Comparison of ENCODE assay signal across 17 cellular contexts in genomic region chr2:147017976-147018645, GRCh38.
DNase-seq lines count a peak whose midpoint lies in the region; ATAC-seq and TF ChIP-seq lines count a peak whose summit lies in the region.
"Had no signal": no experiment of that assay in that cellular context is flagged by ENCODE, and none has a peak within 500 bp of the region (broad histone marks: within the 10 kb centered on the region; RNA-seq: fewer than 3 reads in every experiment).

No MANE protein-coding gene starts in this region.

- H3K4me2 ChIP-seq in mammary epithelial cell (ENCODE audit: insufficient read depth, low read depth, low read length) = no peak overlapping the region

- H3K27me3 ChIP-seq in breast epithelium = no peaks in the 10 kb centered on the region
- no peaks in the 10 kb centered on the region for H3K27me3 ChIP-seq in mammary epithelial cell (ENCODE audit: insufficient read depth, low read length)
- H3K27me3 ChIP-seq in naive thymus-derived CD4-positive, alpha-beta T cell (ENCODE audit: control insufficient read depth in 2 of 2, insufficient read depth in 2 of 2, low read length in 2 of 2) = no peaks in the 10 kb centered on the region

- in situ Hi-C loops in mammary epithelial cell (cut with MboI; ENCODE audit: low sequenced_read_pairs in 2 of 2) = no loop called here

- DNase-seq in MCF 10A (ENCODE audit: unreplicated experiment) = peak; percentile 21
- DNase-seq in breast epithelium (ENCODE audit: low spot score in 2 of 2) = no peak
- DNase-seq in mammary epithelial cell = peak; percentile 35
- peak; percentile 66 for DNase-seq in fibroblast of mammary gland (ENCODE audit: low read depth)
- DNase-seq in iris pigment epithelial cell (ENCODE audit: low read depth) = peak; percentile 63
- DNase-seq in naive thymus-derived CD4-positive, alpha-beta T cell = no peak
- no peak for DNase-seq in NCI-H345 treated with DMSO at 0.1 percent for 48 hours (lab: John Stamatoyannopoulos, UW; ENCODE audit: unreplicated experiment)
- DNase-seq: CD8-positive, alpha-beta T cell; COR-L47; DMS153; DMS79 treated with DMSO at 0.1 percent for 48 hours; EL had no signal

- H3K4me1 Mint-ChIP-seq in MCF 10A (ENCODE audit: insufficient read depth, unreplicated experiment) = no peaks in the 10 kb centered on the region
- peaks cover 0 to 2% (median 0%) of the 10 kb centered on the region in 7 donors for H3K4me1 Mint-ChIP-seq in naive thymus-derived CD4-positive, alpha-beta T cell
- H3K4me1 Mint-ChIP-seq: CD14-positive monocyte had no signal

- BruUV-seq in MCF 10A (replicated peaks; lab: Mats Ljungman, UMichigan) (no TSS peak), mammary epithelial cell (replicated peaks; lab: Mats Ljungman, UMichigan) (no TSS peak)

- dilution Hi-C loops in mammary epithelial cell (cut with HindIII; ENCODE audit: low sequenced_read_pairs) = no loop called here

- H3K79me2 ChIP-seq in mammary epithelial cell (ENCODE audit: insufficient read depth, low read length) = no peaks in the 10 kb centered on the region

- WGBS in mammary epithelial cell (ENCODE audit: low coverage, missing lambda C conversion rate) = 83% methylated on average over 5 of the region's 5 CpGs

- no peaks in the 10 kb centered on the region for H4K20me1 ChIP-seq in mammary epithelial cell (ENCODE audit: insufficient read depth, low read length)

- H3K36me3 ChIP-seq in breast epithelium (no peaks in the 10 kb centered on the region), mammary epithelial cell (ENCODE audit: insufficient read depth, low read length) (no peaks in the 10 kb centered on the region)
- H3K36me3 ChIP-seq in naive thymus-derived CD4-positive, alpha-beta T cell (ENCODE audit: control insufficient read depth in 2 of 3, insufficient read depth in 3 of 3, low read length in 3 of 3) = no peaks in the 10 kb centered on the region
- H3K36me3 ChIP-seq: HAP-1 had no signal

- POLR2A ChIA-PET in MCF 10A (lab: Yijun Ruan, JAX) = interaction anchor here (0.7 kb wide), 1 partner anchor 186 kb away, joined by 4 read pairs; no protein-coding TSS in a partner anchor
- POLR2A ChIA-PET in naive thymus-derived CD4-positive, alpha-beta T cell (lab: Charles Lee) = no interaction called here

- ATAC-seq in HG02938 (IDR thresholded peaks at IDR 0.05; ENCODE audit: unreplicated experiment) = no peak
- ATAC-seq in naive thymus-derived CD4-positive, alpha-beta T cell = no peak
- ATAC-seq: CD8-positive, alpha-beta T cell had no signal

- no peak overlapping the region for H3K4me3 Mint-ChIP-seq in MCF 10A (ENCODE audit: unreplicated experiment)
- no peak overlapping the region for H3K4me3 Mint-ChIP-seq in naive thymus-derived CD4-positive, alpha-beta T cell
- H3K4me3 Mint-ChIP-seq: CD14-positive monocyte; CD8-positive, alpha-beta T cell had no signal

- no peak for TF ChIP-seq POLR2A in breast epithelium (IDR thresholded peaks at IDR 0.05)

- intact Hi-C loops in MCF 10A (cut with micrococcal nuclease) = no loop called here
- intact Hi-C loops in breast epithelium (cut with DNase I; ENCODE audit: low total_unique reads) = no loop called here
- intact Hi-C loops in mammary epithelial cell (cut with micrococcal nuclease) = no loop called here
- intact Hi-C loops in naive thymus-derived CD4-positive, alpha-beta T cell (cut with micrococcal nuclease) = no loop called here

- no peak overlapping the region for H3K9ac ChIP-seq in mammary epithelial cell (ENCODE audit: insufficient read depth, low read length)

- H3K27ac Mint-ChIP-seq in MCF 10A (ENCODE audit: low read depth, unreplicated experiment) = no peak overlapping the region
- H3K27ac Mint-ChIP-seq in naive thymus-derived CD4-positive, alpha-beta T cell = no peak overlapping the region
- H3K27ac Mint-ChIP-seq: CD14-positive monocyte; CD8-positive, alpha-beta T cell had no signal

- peaks cover under 1% of the 10 kb centered on the region for H3K36me3 Mint-ChIP-seq in MCF 10A (ENCODE audit: insufficient read depth, unreplicated experiment)
- H3K36me3 Mint-ChIP-seq in naive thymus-derived CD4-positive, alpha-beta T cell = peaks cover 0 to 6% (median 0%) of the 10 kb centered on the region in 5 donors
- H3K36me3 Mint-ChIP-seq: CD14-positive monocyte; CD8-positive, alpha-beta T cell had no signal

- H3K4me1 ChIP-seq in breast epithelium = no peaks in the 10 kb centered on the region
- no peaks in the 10 kb centered on the region for H3K4me1 ChIP-seq in mammary epithelial cell (ENCODE audit: insufficient read depth, low read length)
- H3K4me1 ChIP-seq in naive thymus-derived CD4-positive, alpha-beta T cell (ENCODE audit: control insufficient read depth in 2 of 2, insufficient read depth in 2 of 2, low read length in 2 of 2) = no peaks in the 10 kb centered on the region

- H3K27ac ChIP-seq in breast epithelium (no peak overlapping the region), mammary epithelial cell (ENCODE audit: insufficient read depth, low read depth, low read length) (no peak overlapping the region)
- H3K27ac ChIP-seq in naive thymus-derived CD4-positive, alpha-beta T cell (ENCODE audit: low read depth, low read length) = no peak overlapping the region
- H3K27ac ChIP-seq: 22Rv1, HL-60 had no signal

- no peak for TF ChIP-seq CTCF in MCF 10A (IDR thresholded peaks at IDR 0.05; ENCODE audit: unreplicated experiment)
- TF ChIP-seq CTCF in breast epithelium (IDR thresholded peaks at IDR 0.05) = no peak
- TF ChIP-seq CTCF in mammary epithelial cell (conservative IDR thresholded peaks at IDR 0.05 in 1 of 2, IDR thresholded peaks at IDR 0.05 in 1 of 2; ENCODE audit: extremely low read depth in 1 of 2, insufficient read depth in 1 of 2, low read depth in 1 of 2, low read length in 2 of 2) = no peak
- TF ChIP-seq CTCF in fibroblast of mammary gland (conservative IDR thresholded peaks at IDR 0.05; ENCODE audit: control insufficient read depth, insufficient read depth, low read depth, low read length) = no peak

- peaks cover 7% of the 10 kb centered on the region for H3K9me3 Mint-ChIP-seq in MCF 10A (ENCODE audit: unreplicated experiment)
- H3K9me3 Mint-ChIP-seq in naive thymus-derived CD4-positive, alpha-beta T cell = peaks cover 5 to 21% (median 9%) of the 10 kb centered on the region in 11 donors

- no peaks in the 10 kb centered on the region for H3K27me3 Mint-ChIP-seq in MCF 10A (ENCODE audit: insufficient read depth, unreplicated experiment)
- peaks cover 0 to 28% (median 9%) of the 10 kb centered on the region in 5 donors for H3K27me3 Mint-ChIP-seq in naive thymus-derived CD4-positive, alpha-beta T cell

- CTCF ChIA-PET in MCF 10A (lab: Yijun Ruan, JAX) (interaction anchor here (0.6 kb wide), 1 partner anchor 1796 kb away, joined by 3 read pairs; no protein-coding TSS in a partner anchor), mammary epithelial cell (lab: Charles Lee; ENCODE audit: low non-redundant PET) (no interaction called here)
- CTCF ChIA-PET in naive thymus-derived CD4-positive, alpha-beta T cell (lab: Charles Lee) = no interaction called here

- no peak overlapping the region for H2AFZ ChIP-seq in mammary epithelial cell (ENCODE audit: low read depth, low read length)

- H3K4me3 ChIP-seq in breast epithelium (no peak overlapping the region), mammary epithelial cell (replicated peaks in 1 of 3; ENCODE audit: insufficient read depth in 1 of 3, low read depth in 2 of 3, low read length in 3 of 3) (no peak overlapping the region), fibroblast of mammary gland (ENCODE audit: control insufficient read depth, low read depth, low read length) (no peak overlapping the region)
- H3K4me3 ChIP-seq in naive thymus-derived CD4-positive, alpha-beta T cell (ENCODE audit: low read length) = no peak overlapping the region
- H3K4me3 ChIP-seq: HAP-1 had no signal

- H3K9me3 ChIP-seq in breast epithelium (peaks cover 4 to 6% of the 10 kb centered on the region in 2 donors), mammary epithelial cell (replicated peaks; ENCODE audit: insufficient read depth, low read length) (no peaks in the 10 kb centered on the region)
- H3K9me3 ChIP-seq in naive thymus-derived CD4-positive, alpha-beta T cell (ENCODE audit: control insufficient read depth in 2 of 3, low read length in 3 of 3) = peaks cover 0 to 2% (median 0%) of the 10 kb centered on the region in 3 experiments
- H3K9me3 ChIP-seq: HAP-1 had no signal

Comparison
In these comparisons a context has a peak if more than half of its experiments do, and no peak if none do; other contexts are left out.
1. DNase-seq: peak in MCF 10A (single experiment), mammary epithelial cell (single experiment), fibroblast of mammary gland (single experiment) and iris pigment epithelial cell (single experiment); none in breast epithelium (0 of 2), naive thymus-derived CD4-positive, alpha-beta T cell (0 of 9) and NCI-H345 treated with DMSO at 0.1 percent for 48 hours (single experiment).